In the genomic region with DNA sequence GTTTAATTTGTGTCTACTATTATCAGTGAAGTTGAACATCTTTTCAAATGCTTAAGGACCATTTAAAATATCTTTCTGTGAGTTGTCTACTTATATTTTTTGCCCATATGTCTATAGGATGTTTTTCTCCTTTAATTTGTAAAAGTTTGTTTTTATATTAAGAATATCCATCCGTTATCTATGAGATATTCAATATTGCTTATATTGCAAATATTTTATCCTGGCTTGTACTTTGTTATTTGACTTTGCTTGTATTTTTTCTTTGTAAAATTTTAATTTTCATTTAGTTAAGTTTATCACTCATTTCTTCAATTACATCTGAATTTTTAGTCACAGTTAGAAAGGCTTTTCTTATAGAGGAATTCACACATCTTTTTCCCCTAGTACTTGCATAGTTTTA, we compare ENCODE assay signal across 22 cellular contexts.
"Had no signal": no experiment of that assay in that cellular context is flagged by ENCODE, and none has a peak within 500 bp of the region (broad histone marks: within the 10 kb centered on the region; RNA-seq: fewer than 3 reads in every experiment).

No MANE protein-coding gene starts in this region.

- H3K9me3 ChIP-seq: left lung, mucosa of descending colon, ovary, right atrium auricular region, spleen, suprapubic skin, thoracic aorta, tibial artery, upper lobe of right lung had no signal

- H3K27ac ChIP-seq: left lung, ovary, right atrium auricular region, skin epidermis, spleen, suprapubic skin, thoracic aorta, tibial artery, upper lobe of right lung had no signal

- H3K27me3 ChIP-seq: left lung, ovary, right atrium auricular region, spleen, suprapubic skin, tibial artery, upper lobe of right lung had no signal

- H3K36me3 ChIP-seq: left lung, ovary, right atrium auricular region, spleen, suprapubic skin, thoracic aorta, tibial artery, upper lobe of right lung had no signal

- ATAC-seq: left colon; left lung; mucosa of descending colon; naive thymus-derived CD4-positive, alpha-beta T cell; natural killer cell treated with Interleukin-12 subunit alpha and Interleukin-12 subunit beta and Interleukin-15 and Interleukin-18, amount 100 ng/mL, for 72 hours; sciatic nerve; stimulated activated effector memory CD8-positive, alpha-beta T cell treated with anti-CD3 and anti-CD28 coated beads, Interleukin-12 subunit alpha, Interleukin-12 subunit beta, amount 100 ng/mL, for 72 hours; upper lobe of right lung had no signal

- H3K4me3 ChIP-seq: left lung, lung, mucosa of descending colon, ovary, right atrium auricular region, skin epidermis, spleen, suprapubic skin, thoracic aorta, tibial artery, upper lobe of right lung had no signal

- DNase-seq: hippocampal formation; kidney; left colon; left lung; midbrain; mucosa of descending colon; naive thymus-derived CD4-positive, alpha-beta T cell; ovary; spleen; stimulated activated CD4-positive, alpha-beta T cell treated with anti-CD3 and anti-CD28 coated beads, Interleukin-4, amount 100 ng/mL, for 24 hours; stimulated activated naive CD4-positive, alpha-beta T cell; tibial artery; trophoblast cell; upper lobe of right lung had no signal

- FAIRE-seq: kidney had no signal

- H3K4me1 ChIP-seq: left lung, spleen, suprapubic skin, upper lobe of right lung had no signal
